ENCODE assay signal across 3 cellular contexts in the genomic region with DNA sequence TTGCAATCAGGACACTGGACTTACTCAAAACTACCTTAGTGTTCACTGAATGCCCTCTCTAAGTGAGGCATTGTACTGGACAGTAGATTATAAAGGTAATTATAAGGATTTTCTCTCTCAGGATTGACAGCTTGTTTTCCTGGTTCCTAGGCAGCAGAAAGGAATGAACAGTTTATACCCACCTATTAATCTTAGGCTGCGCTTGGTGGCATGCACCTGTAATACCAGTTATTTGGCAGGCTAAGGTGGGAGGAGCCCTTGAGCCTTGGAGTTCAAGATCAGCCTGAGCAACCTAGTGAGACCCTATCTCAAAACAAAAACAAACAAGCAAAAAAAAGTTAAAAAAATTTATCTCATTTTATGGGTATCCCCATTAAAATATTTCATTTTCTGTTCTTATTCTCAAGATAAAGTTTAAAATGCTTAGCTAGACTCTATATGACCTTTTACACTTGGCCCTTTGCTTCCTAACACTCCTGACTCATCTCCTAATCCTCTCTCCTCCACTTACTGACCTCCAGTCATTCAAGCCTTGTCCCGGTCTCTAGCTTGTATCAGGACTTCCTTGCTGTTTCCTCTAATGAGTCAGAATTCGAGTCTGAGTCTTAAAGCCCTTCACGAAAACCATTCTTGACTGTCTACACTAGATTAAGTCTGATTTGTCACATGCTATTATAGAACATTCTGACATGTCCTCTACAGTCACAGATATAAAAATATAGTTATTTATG.
A peak's percentile ranks its signal among the peaks of the same experiment; 100 is the strongest.
TF ChIP-seq lines count a peak whose summit lies in the region.

No MANE protein-coding gene starts in this region.

TF ChIP-seq in SK-N-SH, 30 proteins besides CTCF, POLR2A, EP300 and RAD21:
- TF ChIP-seq, protein P1, sequence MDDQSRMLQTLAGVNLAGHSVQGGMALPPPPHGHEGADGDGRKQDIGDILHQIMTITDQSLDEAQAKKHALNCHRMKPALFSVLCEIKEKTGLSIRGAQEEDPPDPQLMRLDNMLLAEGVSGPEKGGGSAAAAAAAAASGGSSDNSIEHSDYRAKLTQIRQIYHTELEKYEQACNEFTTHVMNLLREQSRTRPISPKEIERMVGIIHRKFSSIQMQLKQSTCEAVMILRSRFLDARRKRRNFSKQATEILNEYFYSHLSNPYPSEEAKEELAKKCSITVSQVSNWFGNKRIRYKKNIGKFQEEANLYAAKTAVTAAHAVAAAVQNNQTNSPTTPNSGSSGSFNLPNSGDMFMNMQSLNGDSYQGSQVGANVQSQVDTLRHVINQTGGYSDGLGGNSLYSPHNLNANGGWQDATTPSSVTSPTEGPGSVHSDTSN (IDR thresholded peaks at IDR 0.05): peak; percentile 72
- peak; percentile 64; the same call in 1 of the 2 replicates for TF ChIP-seq RXRA (IDR thresholded peaks at IDR 0.05; ENCODE audit: borderline replicate concordance, low read depth)
- TF ChIP-seq, protein P2, sequence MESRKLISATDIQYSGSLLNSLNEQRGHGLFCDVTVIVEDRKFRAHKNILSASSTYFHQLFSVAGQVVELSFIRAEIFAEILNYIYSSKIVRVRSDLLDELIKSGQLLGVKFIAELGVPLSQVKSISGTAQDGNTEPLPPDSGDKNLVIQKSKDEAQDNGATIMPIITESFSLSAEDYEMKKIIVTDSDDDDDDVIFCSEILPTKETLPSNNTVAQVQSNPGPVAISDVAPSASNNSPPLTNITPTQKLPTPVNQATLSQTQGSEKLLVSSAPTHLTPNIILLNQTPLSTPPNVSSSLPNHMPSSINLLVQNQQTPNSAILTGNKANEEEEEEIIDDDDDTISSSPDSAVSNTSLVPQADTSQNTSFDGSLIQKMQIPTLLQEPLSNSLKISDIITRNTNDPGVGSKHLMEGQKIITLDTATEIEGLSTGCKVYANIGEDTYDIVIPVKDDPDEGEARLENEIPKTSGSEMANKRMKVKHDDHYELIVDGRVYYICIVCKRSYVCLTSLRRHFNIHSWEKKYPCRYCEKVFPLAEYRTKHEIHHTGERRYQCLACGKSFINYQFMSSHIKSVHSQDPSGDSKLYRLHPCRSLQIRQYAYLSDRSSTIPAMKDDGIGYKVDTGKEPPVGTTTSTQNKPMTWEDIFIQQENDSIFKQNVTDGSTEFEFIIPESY (IDR thresholded peaks at IDR 0.05; ENCODE audit: borderline replicate concordance, low read depth): no peak
- no peak for TF ChIP-seq MAX (IDR thresholded peaks at IDR 0.05; ENCODE audit: low read depth)
- peak; percentile 63 for TF ChIP-seq JUND (IDR thresholded peaks at IDR 0.05)
- TF ChIP-seq TCF12 (IDR thresholded peaks at IDR 0.05): peak; percentile 24; the same call in 1 of the 2 replicates
- TF ChIP-seq FOSL2 (IDR thresholded peaks at IDR 0.05; ENCODE audit: borderline replicate concordance, low read depth): peak; percentile 55; the same call in 1 of the 2 replicates

TF ChIP-seq in SK-N-SH treated with all-trans-retinoic acid at 6 μM for 48 hours, 23 proteins besides CTCF, POLR2A, EP300 and RAD21 (continued from another document):
- TF ChIP-seq, protein P3, sequence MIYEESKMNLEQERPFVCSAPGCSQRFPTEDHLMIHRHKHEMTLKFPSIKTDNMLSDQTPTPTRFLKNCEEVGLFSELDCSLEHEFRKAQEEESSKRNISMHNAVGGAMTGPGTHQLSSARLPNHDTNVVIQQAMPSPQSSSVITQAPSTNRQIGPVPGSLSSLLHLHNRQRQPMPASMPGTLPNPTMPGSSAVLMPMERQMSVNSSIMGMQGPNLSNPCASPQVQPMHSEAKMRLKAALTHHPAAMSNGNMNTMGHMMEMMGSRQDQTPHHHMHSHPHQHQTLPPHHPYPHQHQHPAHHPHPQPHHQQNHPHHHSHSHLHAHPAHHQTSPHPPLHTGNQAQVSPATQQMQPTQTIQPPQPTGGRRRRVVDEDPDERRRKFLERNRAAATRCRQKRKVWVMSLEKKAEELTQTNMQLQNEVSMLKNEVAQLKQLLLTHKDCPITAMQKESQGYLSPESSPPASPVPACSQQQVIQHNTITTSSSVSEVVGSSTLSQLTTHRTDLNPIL (CRISPR knock-in tag; IDR thresholded peaks at IDR 0.05; ENCODE audit: low read depth): no peak
- TF ChIP-seq ZFP30 (CRISPR knock-in tag; IDR thresholded peaks at IDR 0.05): no peak
- TF ChIP-seq TOX (CRISPR knock-in tag; IDR thresholded peaks at IDR 0.05; ENCODE audit: borderline replicate concordance): no peak
- no peak for TF ChIP-seq TSHZ2 (CRISPR knock-in tag; IDR thresholded peaks at IDR 0.05)
- no peak for TF ChIP-seq TCF4 (CRISPR knock-in tag; IDR thresholded peaks at IDR 0.05; ENCODE audit: borderline replicate concordance)
- TF ChIP-seq, protein P4, sequence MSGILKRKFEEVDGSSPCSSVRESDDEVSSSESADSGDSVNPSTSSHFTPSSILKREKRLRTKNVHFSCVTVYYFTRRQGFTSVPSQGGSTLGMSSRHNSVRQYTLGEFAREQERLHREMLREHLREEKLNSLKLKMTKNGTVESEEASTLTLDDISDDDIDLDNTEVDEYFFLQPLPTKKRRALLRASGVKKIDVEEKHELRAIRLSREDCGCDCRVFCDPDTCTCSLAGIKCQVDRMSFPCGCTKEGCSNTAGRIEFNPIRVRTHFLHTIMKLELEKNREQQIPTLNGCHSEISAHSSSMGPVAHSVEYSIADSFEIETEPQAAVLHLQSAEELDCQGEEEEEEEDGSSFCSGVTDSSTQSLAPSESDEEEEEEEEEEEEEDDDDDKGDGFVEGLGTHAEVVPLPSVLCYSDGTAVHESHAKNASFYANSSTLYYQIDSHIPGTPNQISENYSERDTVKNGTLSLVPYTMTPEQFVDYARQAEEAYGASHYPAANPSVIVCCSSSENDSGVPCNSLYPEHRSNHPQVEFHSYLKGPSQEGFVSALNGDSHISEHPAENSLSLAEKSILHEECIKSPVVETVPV (CRISPR knock-in tag; IDR thresholded peaks at IDR 0.05): no peak

TF ChIP-seq in WTC11, 78 proteins besides CTCF, POLR2A, EP300 and RAD21:
- TF ChIP-seq ZBTB43 (CRISPR knock-in tag; IDR thresholded peaks at IDR 0.05): no peak
- TF ChIP-seq ZNF317 (CRISPR knock-in tag; IDR thresholded peaks at IDR 0.05; ENCODE audit: borderline replicate concordance, low read depth): no peak
- no peak for TF ChIP-seq ZNF219 (CRISPR knock-in tag; IDR thresholded peaks at IDR 0.05; ENCODE audit: borderline replicate concordance)
- TF ChIP-seq ZNF512 (CRISPR knock-in tag; IDR thresholded peaks at IDR 0.05; ENCODE audit: borderline replicate concordance): no peak
- no peak for TF ChIP-seq MXD4 (CRISPR knock-in tag; IDR thresholded peaks at IDR 0.05; ENCODE audit: borderline replicate concordance)
- TF ChIP-seq GABPB1 (CRISPR knock-in tag; IDR thresholded peaks at IDR 0.05): no peak
- TF ChIP-seq ZNF671 (CRISPR knock-in tag; IDR thresholded peaks at IDR 0.05): no peak
- TF ChIP-seq RORB (CRISPR knock-in tag; IDR thresholded peaks at IDR 0.05): no peak
- TF ChIP-seq ATF1 (CRISPR knock-in tag; IDR thresholded peaks at IDR 0.05): no peak
- TF ChIP-seq E2F1 (CRISPR knock-in tag; IDR thresholded peaks at IDR 0.05): no peak
- TF ChIP-seq FOXP1 (CRISPR knock-in tag; IDR thresholded peaks at IDR 0.05; ENCODE audit: borderline replicate concordance): no peak
- no peak for TF ChIP-seq ERG (CRISPR knock-in tag; IDR thresholded peaks at IDR 0.05)
- TF ChIP-seq, protein P5, sequence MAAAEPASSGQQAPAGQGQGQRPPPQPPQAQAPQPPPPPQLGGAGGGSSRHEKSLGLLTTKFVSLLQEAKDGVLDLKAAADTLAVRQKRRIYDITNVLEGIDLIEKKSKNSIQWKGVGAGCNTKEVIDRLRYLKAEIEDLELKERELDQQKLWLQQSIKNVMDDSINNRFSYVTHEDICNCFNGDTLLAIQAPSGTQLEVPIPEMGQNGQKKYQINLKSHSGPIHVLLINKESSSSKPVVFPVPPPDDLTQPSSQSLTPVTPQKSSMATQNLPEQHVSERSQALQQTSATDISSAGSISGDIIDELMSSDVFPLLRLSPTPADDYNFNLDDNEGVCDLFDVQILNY (CRISPR knock-in tag; IDR thresholded peaks at IDR 0.05): no peak
- TF ChIP-seq, protein P6, sequence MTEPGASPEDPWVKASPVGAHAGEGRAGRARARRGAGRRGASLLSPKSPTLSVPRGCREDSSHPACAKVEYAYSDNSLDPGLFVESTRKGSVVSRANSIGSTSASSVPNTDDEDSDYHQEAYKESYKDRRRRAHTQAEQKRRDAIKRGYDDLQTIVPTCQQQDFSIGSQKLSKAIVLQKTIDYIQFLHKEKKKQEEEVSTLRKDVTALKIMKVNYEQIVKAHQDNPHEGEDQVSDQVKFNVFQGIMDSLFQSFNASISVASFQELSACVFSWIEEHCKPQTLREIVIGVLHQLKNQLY (CRISPR knock-in tag; IDR thresholded peaks at IDR 0.05): no peak
- no peak for TF ChIP-seq OVOL2 (CRISPR knock-in tag; IDR thresholded peaks at IDR 0.05; ENCODE audit: borderline replicate concordance)
